ENCODE assay signal across 9 cellular contexts in the genomic region with DNA sequence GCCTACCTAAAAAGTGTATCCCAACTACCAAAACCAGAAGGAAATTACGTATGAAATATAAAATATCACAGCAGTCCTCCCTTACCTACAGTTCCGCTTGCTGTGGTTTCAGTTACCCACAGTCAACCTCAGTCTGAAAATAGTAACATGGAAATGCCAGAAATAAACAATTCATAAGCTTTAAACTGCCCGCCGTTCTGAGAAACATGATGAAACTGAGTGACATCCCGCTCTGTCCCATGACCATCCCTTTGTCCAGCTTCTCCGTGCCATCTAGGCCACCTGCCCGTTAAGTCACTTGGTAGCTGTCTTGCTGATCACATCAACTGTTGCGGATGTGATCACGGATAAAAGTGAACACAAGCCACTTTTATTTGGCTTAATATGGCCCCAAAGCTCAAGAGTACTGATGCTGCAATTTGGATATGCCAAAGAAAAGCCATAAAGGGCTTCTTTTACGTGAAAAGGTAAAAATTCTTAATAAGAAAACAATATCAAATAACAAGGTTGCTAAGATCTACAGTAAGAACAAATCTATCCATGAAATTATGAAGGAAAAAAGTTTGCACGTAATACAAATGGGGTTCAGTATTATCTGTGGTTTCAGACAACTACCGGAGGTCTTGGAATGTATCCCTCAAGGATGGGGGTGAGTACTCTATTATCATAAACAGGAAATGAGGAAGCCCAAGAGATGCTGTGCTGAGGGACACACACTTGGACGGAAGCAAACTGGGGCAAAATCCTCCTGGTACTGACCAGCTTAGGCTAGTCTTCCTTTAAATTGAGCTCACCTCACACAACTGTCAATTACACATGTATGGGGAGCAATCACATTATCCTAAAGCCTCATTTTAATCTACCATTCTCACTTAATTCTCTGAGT. TPM values are rescaled to one million over a fixed set of nuclear protein-coding genes. Genes with fewer than 3 reads are reported as not detected.
A peak's percentile ranks its signal among the peaks of the same experiment; 100 is the strongest.
DNase-seq lines count a peak whose midpoint lies in the region; ATAC-seq, FAIRE-seq and TF ChIP-seq lines count a peak whose summit lies in the region.
"Had no signal": no experiment of that assay in that cellular context is flagged by ENCODE, and none has a peak within 500 bp of the region (broad histone marks: within the 10 kb centered on the region; RNA-seq: fewer than 3 reads in every experiment).

No MANE protein-coding gene starts in this region.

- no peaks in the 10 kb centered on the region for H3K9me3 ChIP-seq in small intestine (ENCODE audit: control insufficient read depth, low read depth)

- H3K36me3 ChIP-seq in small intestine (ENCODE audit: control insufficient read depth in 2 of 2, insufficient read depth in 2 of 2, low read length in 2 of 2): peaks cover 2% of the 10 kb centered on the region in 2 donors

- H3K27me3 ChIP-seq in small intestine (ENCODE audit: control insufficient read depth in 2 of 2, insufficient read depth in 2 of 2, low read length in 2 of 2): no peaks in the 10 kb centered on the region

- H3K27ac ChIP-seq in small intestine (ENCODE audit: low read depth in 1 of 2, low read length in 1 of 2): peak overlapping the region; percentile 39 to 46
- H3K27ac ChIP-seq: SK-N-MC had no signal

- DNase-seq in T-helper 2 cell: peak in 3 of 5 experiments; percentile 25 to 78 (median 39)
- peak; percentile 57 for DNase-seq in fibroblast of villous mesenchyme (ENCODE audit: low read depth)
- peak; percentile 27 for DNase-seq in small intestine
- DNase-seq in glomerular visceral epithelial cell (ENCODE audit: extremely low spot score): no peak
- no peak for DNase-seq in DMS79 treated with DMSO at 0.1 percent for 48 hours (lab: John Stamatoyannopoulos, UW)
- no peak for DNase-seq in NCI-H510A treated with DMSO at 0.1 percent for 48 hours (lab: John Stamatoyannopoulos, UW)

- peak overlapping the region; percentile 18 for H3K4me3 ChIP-seq in fibroblast of villous mesenchyme (ENCODE audit: low read depth, low read length)
- no peak overlapping the region for H3K4me3 ChIP-seq in small intestine (ENCODE audit: low read depth in 1 of 2, low read length in 2 of 2)
- H3K4me3 ChIP-seq: SK-N-MC had no signal

- WGBS in small intestine, 3 donors: 39 to 63% (median 52%) methylated on average over 13 of the region's 13 CpGs

- FAIRE-seq in small intestine (lab: Jason Lieb, UNC): no peak

- ATAC-seq in GM18511 (IDR thresholded peaks at IDR 0.05; ENCODE audit: unreplicated experiment): peak; percentile 79
- ATAC-seq in HG02763 (IDR thresholded peaks at IDR 0.05; ENCODE audit: unreplicated experiment): peak; percentile 46

- no peak for TF ChIP-seq CTCF in fibroblast of villous mesenchyme (IDR thresholded peaks at IDR 0.05; ENCODE audit: insufficient read depth, low read depth, low read length)

- H3K4me1 ChIP-seq in small intestine (ENCODE audit: control insufficient read depth in 2 of 2, insufficient read depth in 1 of 2, low read depth in 1 of 2, low read length in 1 of 2): peaks cover 2 to 32% of the 10 kb centered on the region in 2 donors

RNA-seq across cellular contexts. Expression of a gene that starts 8.2 kb away (rescaled TPM):
- total RNA-seq in fibroblast of villous mesenchyme: 258 and 297 TPM in 2 replicates
- 10 to 100 TPM; 25.5 to 67.2 (median 29.5) TPM for polyA plus RNA-seq in small intestine

Comparison
In these comparisons a context has a peak if more than half of its experiments do, and no peak if none do; other contexts are left out.
1. DNase-seq: peak in T-helper 2 cell (3 of 5), fibroblast of villous mesenchyme (single experiment) and small intestine (single experiment); none in glomerular visceral epithelial cell (single experiment), DMS79 treated with DMSO at 0.1 percent for 48 hours (single experiment) and NCI-H510A treated with DMSO at 0.1 percent for 48 hours (single experiment).